8 cellular contexts compared by ENCODE assay signal in the genomic region with DNA sequence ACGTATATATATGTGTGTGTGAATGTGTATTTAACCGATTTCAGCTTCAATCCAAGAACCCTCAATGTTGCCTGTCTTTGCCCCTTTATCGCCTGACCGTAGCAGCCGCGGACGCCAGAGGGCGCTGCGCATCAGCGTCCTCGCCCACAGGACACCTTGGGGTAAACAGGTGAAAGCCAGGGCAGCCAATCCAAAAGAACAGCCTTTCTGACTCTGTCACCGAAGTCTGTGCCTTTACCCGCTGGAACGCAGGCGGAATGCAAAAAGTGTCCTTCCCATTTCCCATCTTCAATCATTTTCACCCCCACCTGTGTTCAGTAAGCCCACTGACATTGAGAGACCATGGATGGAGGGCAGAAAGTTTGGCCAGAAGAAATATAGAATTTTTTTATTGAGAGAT. TPM values are rescaled to one million over a fixed set of nuclear protein-coding genes. Genes with fewer than 3 reads are reported as not detected.
A peak's percentile ranks its signal among the peaks of the same experiment; 100 is the strongest.
DNase-seq lines count a peak whose midpoint lies in the region; ATAC-seq, FAIRE-seq and TF ChIP-seq lines count a peak whose summit lies in the region.

No MANE protein-coding gene starts in this region.

- H3K36me3 Mint-ChIP-seq in activated B cell treated with CpG ODN at 0.5 μM for 24 hours (ENCODE audit: low read depth): no peaks in the 10 kb centered on the region

- no peaks in the 10 kb centered on the region for H3K9me3 Mint-ChIP-seq in activated B cell treated with CpG ODN at 0.5 μM for 24 hours

- intact Hi-C loops in activated B cell treated with CpG ODN at 0.5 μM for 24 hours (cut with micrococcal nuclease): no loop called here

- no peak for TF ChIP-seq CTCF in activated B cell treated with CpG ODN at 0.5 μM for 24 hours (IDR thresholded peaks at IDR 0.05)

- ATAC-seq in GM21529 (IDR thresholded peaks at IDR 0.05; ENCODE audit: unreplicated experiment) (peak; percentile 89), activated B cell treated with CpG ODN at 0.5 μM for 24 hours (ENCODE audit: low read depth) (no peak)

- no peak overlapping the region for H3K27ac Mint-ChIP-seq in activated B cell treated with CpG ODN at 0.5 μM for 24 hours

- CTCF ChIA-PET in activated B cell treated with CpG ODN at 0.5 μM for 24 hours (lab: Charles Lee): no interaction called here

- FAIRE-seq in HTR-8/SVneo (lab: Jason Lieb, UNC): peak; percentile 83

- POLR2A ChIA-PET in activated B cell treated with CpG ODN at 0.5 μM for 24 hours (lab: Charles Lee): no interaction called here

- peaks cover 16% of the 10 kb centered on the region for H3K4me1 Mint-ChIP-seq in activated B cell treated with CpG ODN at 0.5 μM for 24 hours

- peak overlapping the region; percentile 30 for H3K4me3 Mint-ChIP-seq in activated B cell treated with CpG ODN at 0.5 μM for 24 hours

- peak; percentile 46 for DNase-seq in activated CD4-positive, CD25-positive, alpha-beta regulatory T cell treated with anti-CD3 and anti-CD28 coated beads, Interleukin-2, amount 50 U/mL, for 72 hours
- no peak for DNase-seq in activated CD4-positive, CD25-positive, alpha-beta regulatory T cell (lab: John Stamatoyannopoulos, UW)
- DNase-seq in HTR-8/SVneo (ENCODE audit: insufficient read length, low spot score) (peak; percentile 58), activated B cell treated with CpG ODN at 0.5 μM for 24 hours (no peak), globus pallidus (ENCODE audit: low spot score) (peak; percentile 24), NCI-H1105 (lab: John Stamatoyannopoulos, UW) (no peak)
- DNase-seq in stimulated activated CD4-positive, alpha-beta T cell treated with anti-CD3 and anti-CD28 coated beads, Interleukin-4, amount 100 ng/mL, for 1 hour: peak; percentile 41

- peaks cover 82% of the 10 kb centered on the region for H3K27me3 Mint-ChIP-seq in activated B cell treated with CpG ODN at 0.5 μM for 24 hours

RNA-seq across cellular contexts. Expression of gene NXPH1, which starts 3.6 kb away (rescaled TPM):
- total RNA-seq in activated B cell treated with CpG ODN at 0.5 μM for 24 hours: not detected in 2 replicates

Comparison
In these comparisons a context has a peak if more than half of its experiments do, and no peak if none do; other contexts are left out.
1. DNase-seq: peak in activated CD4-positive, CD25-positive, alpha-beta regulatory T cell treated with anti-CD3 and anti-CD28 coated beads, Interleukin-2, amount 50 U/mL, for 72 hours (single experiment), HTR-8/SVneo (single experiment), globus pallidus (single experiment) and stimulated activated CD4-positive, alpha-beta T cell treated with anti-CD3 and anti-CD28 coated beads, Interleukin-4, amount 100 ng/mL, for 1 hour (single experiment); none in activated CD4-positive, CD25-positive, alpha-beta regulatory T cell (0 of 4), activated B cell treated with CpG ODN at 0.5 μM for 24 hours (single experiment) and NCI-H1105 (single experiment).